18 cellular contexts compared by ENCODE assay signal in genomic region chr6:140401666-140402255, GRCh38.
DNase-seq lines count a peak whose midpoint lies in the region; ATAC-seq and TF ChIP-seq lines count a peak whose summit lies in the region.
"Had no signal": no experiment of that assay in that cellular context is flagged by ENCODE, and none has a peak within 500 bp of the region (broad histone marks: within the 10 kb centered on the region; RNA-seq: fewer than 3 reads in every experiment).

No MANE protein-coding gene starts in this region.

- WGBS in prostate gland: 73% methylated on average over 2 of the region's 2 CpGs

- no peak for TF ChIP-seq POLR2A in prostate gland (IDR thresholded peaks at IDR 0.05)

- intact Hi-C loops in Right ventricle myocardium inferior (cut with DNase I): no loop called here
- intact Hi-C loops in prostate gland (cut with DNase I): no loop called here

- peaks cover 4% of the 10 kb centered on the region for H3K4me1 ChIP-seq in RWPE2 (ENCODE audit: insufficient read depth, poor library complexity, severe bottlenecking)
- no peaks in the 10 kb centered on the region for H3K4me1 ChIP-seq in fibroblast of lung (ENCODE audit: control insufficient read depth, extremely low read depth, insufficient read depth, low read length)
- H3K4me1 ChIP-seq in parathyroid adenoma: no peaks in the 10 kb centered on the region
- H3K4me1 ChIP-seq in prostate gland (replicated peaks): no peaks in the 10 kb centered on the region
- H3K4me1 ChIP-seq: ascending aorta, heart right ventricle had no signal

- no peaks in the 10 kb centered on the region for H3K79me2 ChIP-seq in fibroblast of lung (ENCODE audit: control insufficient read depth, insufficient read depth, low read length)
- H3K79me2 ChIP-seq in parathyroid adenoma: no peaks in the 10 kb centered on the region

- H3K27ac ChIP-seq in RWPE2 (ENCODE audit: poor library complexity, severe bottlenecking): no peak overlapping the region
- no peak overlapping the region for H3K27ac ChIP-seq in fibroblast of lung (ENCODE audit: insufficient read depth, low read length)
- no peak overlapping the region for H3K27ac ChIP-seq in parathyroid adenoma
- H3K27ac ChIP-seq in prostate gland: no peak overlapping the region
- H3K27ac ChIP-seq: ascending aorta, heart right ventricle had no signal

- no peaks in the 10 kb centered on the region for H4K20me1 ChIP-seq in fibroblast of lung (ENCODE audit: control insufficient read depth, extremely low read depth, insufficient read depth, low read length)

- peak; percentile 54 for DNase-seq in GM04503 (ENCODE audit: low read depth)
- no peak for DNase-seq in RWPE2 (ENCODE audit: low spot score)
- peak in 1 of 2 donors; percentile 64 for DNase-seq in fibroblast of lung (ENCODE audit: low read depth in 2 of 2)
- DNase-seq in nucleus accumbens (lab: John Stamatoyannopoulos, UW): no peak
- no peak for DNase-seq in Right ventricle myocardium inferior (ENCODE audit: missing footprints)
- DNase-seq in prostate gland (ENCODE audit: low spot score): no peak
- DNase-seq: activated naive CD4-positive, alpha-beta T cell; activated T-cell treated with anti-CD3 and anti-CD28 coated beads for 4 hours; erythroblast; heart right ventricle; KG1; NCI-H1105 treated with DMSO at 0.1 percent for 48 hours; NCI-H82; small intestine had no signal

- H2AFZ ChIP-seq in fibroblast of lung (ENCODE audit: low read length) (peak overlapping the region; percentile 17), parathyroid adenoma (peak overlapping the region; percentile 15)

- H3K9ac ChIP-seq in fibroblast of lung (ENCODE audit: insufficient read depth, low read length) (no peak overlapping the region), parathyroid adenoma (no peak overlapping the region)

- H3K27me3 ChIP-seq in RWPE2 (ENCODE audit: insufficient read depth, poor library complexity, severe bottlenecking) (no peaks in the 10 kb centered on the region), fibroblast of lung (ENCODE audit: control insufficient read depth, insufficient read depth, low read length) (no peaks in the 10 kb centered on the region), parathyroid adenoma (ENCODE audit: control insufficient read depth, insufficient read depth, low read length) (no peaks in the 10 kb centered on the region), prostate gland (replicated peaks; ENCODE audit: insufficient read depth) (no peaks in the 10 kb centered on the region)
- H3K27me3 ChIP-seq: ascending aorta, heart right ventricle had no signal

- ATAC-seq in RWPE2 (ENCODE audit: low read depth) (peak; percentile 46; the same call in 2 of the 3 replicates), GM21717 (IDR thresholded peaks at IDR 0.05; ENCODE audit: unreplicated experiment) (no peak), Right ventricle myocardium inferior (no peak)
- ATAC-seq: heart right ventricle, Panc1 had no signal

- H3K4me3 ChIP-seq in RWPE2 (ENCODE audit: severe bottlenecking) (no peak overlapping the region), fibroblast of lung (replicated peaks in 1 of 4; ENCODE audit: control extremely low read depth in 1 of 4, insufficient read depth in 1 of 4, low read depth in 3 of 4, low read length in 4 of 4) (no peak overlapping the region), parathyroid adenoma (ENCODE audit: low read depth, low read length) (no peak overlapping the region), prostate gland (no peak overlapping the region)
- H3K4me3 ChIP-seq: ascending aorta, heart right ventricle had no signal

- H3K4me2 ChIP-seq in fibroblast of lung (ENCODE audit: extremely low read depth, insufficient read depth, low read length): no peak overlapping the region
- no peak overlapping the region for H3K4me2 ChIP-seq in parathyroid adenoma (ENCODE audit: low read length)

- no peak for TF ChIP-seq CTCF in RWPE2 (IDR thresholded peaks at IDR 0.05; ENCODE audit: poor library complexity, severe bottlenecking)
- TF ChIP-seq CTCF in fibroblast of lung (conservative IDR thresholded peaks at IDR 0.05 in 1 of 2, IDR thresholded peaks at IDR 0.05 in 1 of 2; ENCODE audit: low read depth in 1 of 2, low read length in 2 of 2): no peak
- TF ChIP-seq CTCF in parathyroid adenoma (IDR thresholded peaks at IDR 0.05): no peak
- no peak for TF ChIP-seq CTCF in prostate gland (IDR thresholded peaks at IDR 0.05)

- no peaks in the 10 kb centered on the region for H3K9me3 ChIP-seq in RWPE2 (ENCODE audit: severe bottlenecking)
- no peaks in the 10 kb centered on the region for H3K9me3 ChIP-seq in fibroblast of lung (ENCODE audit: control insufficient read depth, insufficient read depth, low read depth, low read length)
- H3K9me3 ChIP-seq in parathyroid adenoma (ENCODE audit: control insufficient read depth, low read length): no peaks in the 10 kb centered on the region
- H3K9me3 ChIP-seq in prostate gland: no peaks in the 10 kb centered on the region

- H3K36me3 ChIP-seq in RWPE2 (ENCODE audit: low read depth) (no peaks in the 10 kb centered on the region), fibroblast of lung (ENCODE audit: control insufficient read depth, insufficient read depth, low read length) (no peaks in the 10 kb centered on the region), parathyroid adenoma (ENCODE audit: control insufficient read depth, insufficient read depth, low read length) (no peaks in the 10 kb centered on the region), prostate gland (no peaks in the 10 kb centered on the region)
- H3K36me3 ChIP-seq: ascending aorta, heart right ventricle had no signal
